Comparison of ENCODE assay signal across 14 cellular contexts in the genomic region with DNA sequence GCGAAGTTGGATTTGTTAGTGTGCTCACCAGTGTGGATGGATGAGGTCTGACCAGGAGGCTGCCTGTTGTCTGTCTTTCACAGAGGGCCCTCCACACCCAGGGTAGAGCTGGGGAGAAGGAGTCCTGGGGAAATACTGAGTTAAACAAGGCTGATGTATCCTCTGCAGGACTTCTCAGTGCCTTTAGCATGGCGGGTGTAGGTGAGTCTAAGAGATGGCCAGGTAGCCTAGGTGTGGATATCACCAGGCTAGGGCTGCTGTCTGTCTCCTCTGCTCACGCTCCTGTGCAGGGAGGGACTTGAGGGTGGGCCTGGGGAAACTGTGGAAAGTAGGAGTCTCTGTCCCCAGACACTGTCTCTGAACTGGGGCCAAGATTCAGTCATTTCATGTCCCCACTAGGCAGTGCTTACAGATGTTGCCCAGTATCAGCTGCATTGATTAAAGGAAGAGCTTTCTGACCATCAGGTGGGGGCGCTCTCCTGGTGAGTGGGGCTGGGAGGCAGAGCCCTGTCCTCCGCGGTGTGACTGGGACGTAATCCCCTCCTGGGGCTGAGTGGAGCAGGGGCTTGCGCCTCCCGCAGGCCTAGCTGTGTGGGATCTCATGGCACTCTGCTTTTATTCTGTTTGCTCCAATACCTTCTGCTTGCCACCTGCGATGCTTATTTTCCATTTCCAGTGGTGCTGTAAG.
DNase-seq lines count a peak whose midpoint lies in the region; ATAC-seq and TF ChIP-seq lines count a peak whose summit lies in the region.
"Had no signal": no experiment of that assay in that cellular context is flagged by ENCODE, and none has a peak within 500 bp of the region (broad histone marks: within the 10 kb centered on the region; RNA-seq: fewer than 3 reads in every experiment).

No MANE protein-coding gene starts in this region.

- H3K4me3 ChIP-seq in DOHH2 (ENCODE audit: low read length) (no peak overlapping the region), HAP-1 (no peak overlapping the region)
- H3K4me3 ChIP-seq: lung had no signal

- no peaks in the 10 kb centered on the region for H3K27me3 ChIP-seq in DOHH2 (ENCODE audit: control insufficient read depth, low read length)
- H3K27me3 ChIP-seq in HAP-1 (ENCODE audit: low read depth): no peaks in the 10 kb centered on the region
- H3K27me3 ChIP-seq: neutrophil had no signal

- H3K4me2 ChIP-seq in DOHH2 (ENCODE audit: low read length): no peak overlapping the region

- H3K4me1 ChIP-seq in DOHH2 (ENCODE audit: control insufficient read depth, low read length) (no peaks in the 10 kb centered on the region), HAP-1 (no peaks in the 10 kb centered on the region)

- no peaks in the 10 kb centered on the region for H4K20me1 ChIP-seq in DOHH2 (ENCODE audit: control insufficient read depth, insufficient read depth, low read depth, low read length)

- peak; percentile 18 to 76 for DNase-seq in HAP-1 (ENCODE audit: low spot score in 2 of 2)
- DNase-seq in RPMI8226: peak; percentile 3
- peak; percentile 90 for DNase-seq in iPS-NIHi11 (ENCODE audit: low spot score)
- no peak for DNase-seq in SW480 (ENCODE audit: low spot score)
- DNase-seq in SW 1271 (lab: John Stamatoyannopoulos, UW): no peak
- DNase-seq in activated CD8-positive, alpha-beta memory T cell treated with anti-CD3 and anti-CD28 coated beads for 24 hours: no peak
- DNase-seq: activated naive CD4-positive, alpha-beta T cell treated with Interleukin-2 at 50 U/mL for 16 hours; CD4-positive, alpha-beta T cell; NCI-H2171 had no signal

- TF ChIP-seq CTCF in DOHH2 (IDR thresholded peaks at IDR 0.05; ENCODE audit: low read depth, low read length, poor library complexity, severe bottlenecking): peak; percentile 45

- in situ Hi-C loops in HAP-1 (cut with MboI; ENCODE audit: low sequenced_read_pairs): no loop called here

- ATAC-seq in GM18868 (IDR thresholded peaks at IDR 0.05; ENCODE audit: unreplicated experiment): no peak

- H3F3A ChIP-seq in DOHH2 (ENCODE audit: control insufficient read depth, insufficient read depth): no peaks in the 10 kb centered on the region

- H3K9me2 ChIP-seq in DOHH2 (replicated peaks; ENCODE audit: control insufficient read depth, low read length): no peaks in the 10 kb centered on the region

- H3K36me3 ChIP-seq in DOHH2 (ENCODE audit: control insufficient read depth, low read length): no peaks in the 10 kb centered on the region
- no peaks in the 10 kb centered on the region for H3K36me3 ChIP-seq in HAP-1 (replicated peaks)
- H3K36me3 ChIP-seq: neutrophil had no signal

- no peak overlapping the region for H3K27ac ChIP-seq in DOHH2 (ENCODE audit: low read depth, low read length)
- H3K27ac ChIP-seq: epithelial cell of prostate, neutrophil had no signal

- H3K79me2 ChIP-seq in DOHH2 (ENCODE audit: control insufficient read depth, low read length): no peaks in the 10 kb centered on the region

- no peaks in the 10 kb centered on the region for H3K9me3 ChIP-seq in DOHH2 (ENCODE audit: control insufficient read depth, insufficient read depth, low read length)
- no peaks in the 10 kb centered on the region for H3K9me3 ChIP-seq in HAP-1
- H3K9me3 ChIP-seq: neutrophil had no signal

Comparison
In these comparisons a context has a peak if more than half of its experiments do, and no peak if none do; other contexts are left out.
1. DNase-seq: peak in HAP-1 (2 of 2), RPMI8226 (single experiment) and iPS-NIHi11 (single experiment); none in SW480 (single experiment), SW 1271 (0 of 2) and activated CD8-positive, alpha-beta memory T cell treated with anti-CD3 and anti-CD28 coated beads for 24 hours (single experiment).